In the genomic region with DNA sequence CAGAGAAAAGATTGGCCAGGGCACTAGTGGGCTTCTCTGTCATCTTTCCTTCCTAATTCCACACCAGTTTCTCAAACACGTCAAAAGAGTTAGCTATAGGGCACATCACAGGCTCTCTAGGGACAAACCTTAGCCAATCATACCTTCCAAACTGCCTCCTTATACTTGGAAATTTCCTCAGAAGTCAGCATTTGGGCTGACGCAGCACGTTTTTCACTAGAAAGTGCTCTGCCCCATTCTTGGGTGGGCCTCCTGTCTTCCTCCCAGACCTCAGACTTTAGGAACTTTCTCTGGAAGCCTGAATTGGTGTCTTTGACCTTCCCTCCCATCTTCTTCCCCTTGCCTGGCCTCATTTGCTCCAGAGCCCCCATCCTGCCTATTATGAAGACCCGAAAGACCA, we compare ENCODE assay signal across 8 cellular contexts. TPM values are rescaled to one million over a fixed set of nuclear protein-coding genes. Genes with fewer than 3 reads are reported as not detected.
DNase-seq lines count a peak whose midpoint lies in the region; ATAC-seq, FAIRE-seq and TF ChIP-seq lines count a peak whose summit lies in the region.

No MANE protein-coding gene starts in this region.

- no peak for TF ChIP-seq CTCF in CD14-positive monocyte (IDR thresholded peaks at IDR 0.05)
- no peak for TF ChIP-seq CTCF in Panc1 (IDR thresholded peaks at IDR 0.05)
- no peak for TF ChIP-seq CTCF in endothelial cell of umbilical vein (IDR thresholded peaks at IDR 0.05; ENCODE audit: extremely low read depth in 1 of 2, insufficient read depth in 1 of 2, low read depth in 1 of 2, low read length in 2 of 2)
- no peak for TF ChIP-seq CTCF in osteoblast (IDR thresholded peaks at IDR 0.05; ENCODE audit: extremely low read depth, low read depth, low read length)

- H3K4me3 ChIP-seq in Panc1 (ENCODE audit: low read depth in 2 of 2, low read length in 2 of 2) = peak overlapping the region; percentile 64 to 69
- H3K4me3 ChIP-seq in endothelial cell of umbilical vein (replicated peaks in 1 of 3; ENCODE audit: insufficient read depth in 1 of 3, low read depth in 1 of 3, low read length in 3 of 3) = peak overlapping the region in 1 of 3 experiments; percentile 38
- peak overlapping the region; percentile 77 for H3K4me3 ChIP-seq in osteoblast (ENCODE audit: insufficient read depth, low read length)

- H3K4me1 Mint-ChIP-seq in CD14-positive monocyte = peaks cover 23% of the 10 kb centered on the region

- TF ChIP-seq POLR2A in endothelial cell of umbilical vein (IDR thresholded peaks at IDR 0.05; ENCODE audit: low read depth, low read length) = no peak

- intact Hi-C loops in CD14-positive monocyte (cut with micrococcal nuclease) (loop anchor here in 1 of 2 donors (5.0 kb wide), 1 partner anchor 100 kb away; no protein-coding TSS in a partner anchor), Panc1 (cut with micrococcal nuclease; ENCODE audit: unreplicated experiment) (loop anchor here (10.0 kb wide), 1 partner anchor 103 kb away; no protein-coding TSS in a partner anchor), endothelial cell of umbilical vein (cut with micrococcal nuclease) (no loop called here)

- CTCF ChIA-PET in Panc1 (lab: Charles Lee) (interaction anchor here (0.6 to 4.6 kb wide), 13 partner anchors 9 to 1911 kb away, joined by 3 to 49 read pairs (median 8); a partner anchor contains a TSS), endothelial cell of umbilical vein (lab: Charles Lee) (interaction anchor here (0.7 to 9.9 kb wide), 14 partner anchors 8 to 240 kb away, joined by 3 to 165 read pairs (median 6); a partner anchor contains a TSS)

- peaks cover 0 to 4% (median 0%) of the 10 kb centered on the region in 7 donors for H3K9me3 Mint-ChIP-seq in CD14-positive monocyte

- peak overlapping the region; percentile 81 to 100 (median 98) for H3K27ac Mint-ChIP-seq in CD14-positive monocyte

- ATAC-seq in Panc1 = no peak
- ATAC-seq in HG02884 (IDR thresholded peaks at IDR 0.05; ENCODE audit: unreplicated experiment) = no peak
- no peak for ATAC-seq in GM21515 (IDR thresholded peaks at IDR 0.05; ENCODE audit: unreplicated experiment)

- peaks cover 18 to 20% (median 19%) of the 10 kb centered on the region in 3 donors for H3K27me3 Mint-ChIP-seq in CD14-positive monocyte (ENCODE audit: low read depth in 3 of 3)

- FAIRE-seq in endothelial cell of umbilical vein (lab: Jason Lieb, UNC) = no peak

- H3K9ac ChIP-seq in endothelial cell of umbilical vein (replicated peaks; ENCODE audit: extremely low read depth, insufficient read depth, low read length) = peak overlapping the region; percentile 74

- H3K4me2 ChIP-seq in endothelial cell of umbilical vein (ENCODE audit: insufficient read depth, low read length) (peak overlapping the region; percentile 33), osteoblast (ENCODE audit: insufficient read depth, low read length) (peak overlapping the region; percentile 89)

- H3K27me3 ChIP-seq in Panc1 (ENCODE audit: control insufficient read depth, insufficient read depth, low read length) (no peaks in the 10 kb centered on the region), endothelial cell of umbilical vein (ENCODE audit: control insufficient read depth in 2 of 2, insufficient read depth in 2 of 2, low read length in 2 of 2) (peaks cover 10 to 11% of the 10 kb centered on the region in 2 experiments), osteoblast (ENCODE audit: insufficient read depth, low read length) (peaks cover 4% of the 10 kb centered on the region)

- POLR2A ChIA-PET in Panc1 (lab: Charles Lee) (interaction anchor here (0.8 to 1.4 kb wide), 4 partner anchors 10 to 24 kb away, joined by 3 to 7 read pairs (median 4); a partner anchor contains a TSS), endothelial cell of umbilical vein (lab: Charles Lee) (interaction anchor here (1.1 to 1.7 kb wide), 2 partner anchors 10 to 11 kb away, joined by 3 to 6 read pairs; a partner anchor contains a TSS)

- H3K4me1 ChIP-seq in Panc1 (ENCODE audit: control insufficient read depth, insufficient read depth, low read length) (peaks cover 25% of the 10 kb centered on the region), endothelial cell of umbilical vein (ENCODE audit: control insufficient read depth, extremely low read depth, insufficient read depth, low read length) (peaks cover 11% of the 10 kb centered on the region), osteoblast (ENCODE audit: insufficient read depth, low read length) (peaks cover 21% of the 10 kb centered on the region)

- H2AFZ ChIP-seq in endothelial cell of umbilical vein (ENCODE audit: low read depth, low read length) (no peak overlapping the region), osteoblast (ENCODE audit: low read length) (peak overlapping the region; percentile 43)

- H3K9me1 ChIP-seq in endothelial cell of umbilical vein (replicated peaks; ENCODE audit: control insufficient read depth, extremely low read depth, insufficient read depth, low read length) = no peaks in the 10 kb centered on the region

- in situ Hi-C loops in Panc1 (cut with HindIII; ENCODE audit: low pct_unique_long_range_greater_than_20kb, low sequenced_read_pairs) = no loop called here

- peak overlapping the region; percentile 96 to 99 for H3K4me3 Mint-ChIP-seq in CD14-positive monocyte

- H3K27ac ChIP-seq in Panc1 (ENCODE audit: low read length) = peak overlapping the region; percentile 99
- peak overlapping the region; percentile 71 for H3K27ac ChIP-seq in endothelial cell of umbilical vein (ENCODE audit: insufficient read depth, low read depth, low read length)
- H3K27ac ChIP-seq in osteoblast (ENCODE audit: low read depth, low read length) = peak overlapping the region; percentile 87

- dilution Hi-C loops in endothelial cell of umbilical vein (cut with MboI; ENCODE audit: extremely low pct_ligation_motif_present, low sequenced_read_pairs) = no loop called here

- no peaks in the 10 kb centered on the region for H3K79me2 ChIP-seq in endothelial cell of umbilical vein (ENCODE audit: control insufficient read depth, insufficient read depth, low read length)
- peaks cover 3% of the 10 kb centered on the region for H3K79me2 ChIP-seq in osteoblast (ENCODE audit: insufficient read depth, low read length)

- DNase-seq in CD14-positive monocyte (ENCODE audit: low spot score) (no peak), Panc1 (ENCODE audit: low read depth, low spot score) (no peak), endothelial cell of umbilical vein (ENCODE audit: low read depth, low spot score) (no peak), osteoblast (ENCODE audit: insufficient read length, low spot score, missing footprints) (peak; percentile 41), A172 (ENCODE audit: low spot score) (no peak), AG20443 (ENCODE audit: low spot score) (no peak)

- H3K9me3 ChIP-seq in Panc1 (ENCODE audit: control insufficient read depth, insufficient read depth, low read depth, low read length) (no peaks in the 10 kb centered on the region), endothelial cell of umbilical vein (replicated peaks; ENCODE audit: control insufficient read depth, insufficient read depth, low read length) (no peaks in the 10 kb centered on the region), osteoblast (ENCODE audit: low read depth, low read length) (no peaks in the 10 kb centered on the region)

- H3K36me3 Mint-ChIP-seq in CD14-positive monocyte = peaks cover 31 to 38% of the 10 kb centered on the region in 2 donors

- H3K36me3 ChIP-seq in Panc1 (ENCODE audit: control insufficient read depth, insufficient read depth, low read length) = no peaks in the 10 kb centered on the region
- H3K36me3 ChIP-seq in endothelial cell of umbilical vein (ENCODE audit: control insufficient read depth in 2 of 2, extremely low read depth in 1 of 2, insufficient read depth in 2 of 2, low read length in 2 of 2) = peaks cover 7 to 26% of the 10 kb centered on the region in 2 experiments
- peaks cover 35% of the 10 kb centered on the region for H3K36me3 ChIP-seq in osteoblast (ENCODE audit: insufficient read depth, low read length)

- H4K20me1 ChIP-seq in endothelial cell of umbilical vein (replicated peaks; ENCODE audit: control insufficient read depth, extremely low read depth, insufficient read depth, low read length) (no peaks in the 10 kb centered on the region), osteoblast (ENCODE audit: insufficient read depth, low read length) (peaks cover 16% of the 10 kb centered on the region)

- BruUV-seq in Panc1 (replicated peaks; lab: Mats Ljungman, UMichigan) (no TSS peak), endothelial cell of umbilical vein (replicated peaks; lab: Mats Ljungman, UMichigan) (no TSS peak)

RNA-seq across cellular contexts. Expression of a gene that starts 11.1 kb away (rescaled TPM):
- polyA plus RNA-seq in CD14-positive monocyte = 10 to 100 TPM; 21.3 to 24.2 TPM
- 15.3 TPM for total RNA-seq in Panc1 (2021; ENCODE audit: unreplicated experiment)
- polyA plus RNA-seq in Panc1 (2012; ENCODE audit: insufficient read length) = 12.9 TPM
- 79.6 and 83.1 TPM in 2 replicates for total RNA-seq in endothelial cell of umbilical vein
- 117 and 125 TPM in 2 replicates for polyA plus RNA-seq in endothelial cell of umbilical vein
- polyA plus RNA-seq in endothelial cell of umbilical vein (2011; cell fraction: cytosol; rRNA removed) = 75.8 and 81.7 TPM in 2 replicates
- polyA plus RNA-seq in endothelial cell of umbilical vein (2011; cell fraction: nucleus; rRNA removed) = 327 and 344 TPM in 2 replicates
- polyA plus RNA-seq in endothelial cell of umbilical vein (2012) = 67.4 and 75.2 TPM in 2 replicates
- 177 and 187 TPM in 2 replicates for polyA minus RNA-seq in endothelial cell of umbilical vein
- 82.2 TPM for polyA minus RNA-seq in endothelial cell of umbilical vein (2011; cell fraction: cytosol; rRNA and poly(A)+ RNA removed)
- 63.1 and 94.4 TPM in 2 replicates for polyA minus RNA-seq in endothelial cell of umbilical vein (2011; cell fraction: nucleus; rRNA and poly(A)+ RNA removed)
- total RNA-seq in osteoblast = 103 and 106 TPM in 2 replicates
- total RNA-seq in A172 (2014; rRNA removed; shearing (Covaris generic)) = 78.0 and 80.5 TPM in 2 replicates

RNA-seq across cellular contexts. Expression of a gene that starts 11.2 kb away (rescaled TPM):
- polyA plus RNA-seq in CD14-positive monocyte (not detected), endothelial cell of umbilical vein (0.41 and 0.92 TPM in 2 replicates)
- total RNA-seq in Panc1 (2021; ENCODE audit: unreplicated experiment) (1.8 TPM), endothelial cell of umbilical vein (0.55 and 1.6 TPM in 2 replicates), osteoblast (0.72 and 1.2 TPM in 2 replicates)
- polyA plus RNA-seq in Panc1 (2012; ENCODE audit: insufficient read length) = 2.0 TPM
- polyA plus RNA-seq in endothelial cell of umbilical vein (2011; cell fraction: cytosol; rRNA removed) = 0.36 and 0.69 TPM in 2 replicates
- polyA plus RNA-seq in endothelial cell of umbilical vein (2011; cell fraction: nucleus; rRNA removed) = 1.3 and 1.7 TPM in 2 replicates
- 1.0 and 2.6 TPM in 2 replicates for polyA plus RNA-seq in endothelial cell of umbilical vein (2012)
- 0.22 and 0.45 TPM in 2 replicates for polyA minus RNA-seq in endothelial cell of umbilical vein
- polyA minus RNA-seq in endothelial cell of umbilical vein (2011; cell fraction: cytosol; rRNA and poly(A)+ RNA removed) = 0.72 TPM
- 0.14 TPM in 1 of 2 replicates, not detected in the other for polyA minus RNA-seq in endothelial cell of umbilical vein (2011; cell fraction: nucleus; rRNA and poly(A)+ RNA removed)
- total RNA-seq in A172 (2014; rRNA removed; shearing (Covaris generic)) = 2.2 and 5.0 TPM in 2 replicates

RNA-seq across cellular contexts. Expression of a gene that starts 19.7 kb away (rescaled TPM):
- polyA plus RNA-seq in CD14-positive monocyte (under 1 TPM; 0.15 to 0.53 TPM), endothelial cell of umbilical vein (3.0 TPM in 2 replicates)
- total RNA-seq in Panc1 (2021; ENCODE audit: unreplicated experiment) (21.2 TPM), endothelial cell of umbilical vein (2.9 and 3.3 TPM in 2 replicates), osteoblast (26.4 and 30.1 TPM in 2 replicates)
- 17.5 TPM for polyA plus RNA-seq in Panc1 (2012; ENCODE audit: insufficient read length)
- polyA plus RNA-seq in endothelial cell of umbilical vein (2011; cell fraction: cytosol; rRNA removed) = 2.0 and 2.7 TPM in 2 replicates
- 2.5 and 3.7 TPM in 2 replicates for polyA plus RNA-seq in endothelial cell of umbilical vein (2011; cell fraction: nucleus; rRNA removed)
- polyA plus RNA-seq in endothelial cell of umbilical vein (2012) = 0.44 and 0.63 TPM in 2 replicates
- polyA minus RNA-seq in endothelial cell of umbilical vein = 2.7 and 2.8 TPM in 2 replicates
- polyA minus RNA-seq in endothelial cell of umbilical vein (2011; cell fraction: cytosol; rRNA and poly(A)+ RNA removed) = 27.1 TPM
- 0.91 and 1.1 TPM in 2 replicates for polyA minus RNA-seq in endothelial cell of umbilical vein (2011; cell fraction: nucleus; rRNA and poly(A)+ RNA removed)
- total RNA-seq in A172 (2014; rRNA removed; shearing (Covaris generic)) = 19.3 and 25.0 TPM in 2 replicates

RNA-seq across cellular contexts. Expression of a gene that starts 42.5 kb away (rescaled TPM):
- polyA plus RNA-seq in CD14-positive monocyte (1 to 10 TPM; 2.8 to 3.3 TPM), endothelial cell of umbilical vein (79.5 and 93.2 TPM in 2 replicates)
- total RNA-seq in Panc1 (2021; ENCODE audit: unreplicated experiment) (65.5 TPM), endothelial cell of umbilical vein (63.7 and 70.8 TPM in 2 replicates), osteoblast (117 and 127 TPM in 2 replicates)
- 97.7 TPM for polyA plus RNA-seq in Panc1 (2012; ENCODE audit: insufficient read length)
- 47.6 and 58.9 TPM in 2 replicates for polyA plus RNA-seq in endothelial cell of umbilical vein (2011; cell fraction: cytosol; rRNA removed)
- polyA plus RNA-seq in endothelial cell of umbilical vein (2011; cell fraction: nucleus; rRNA removed) = 72.5 and 108 TPM in 2 replicates
- 36.0 and 47.0 TPM in 2 replicates for polyA plus RNA-seq in endothelial cell of umbilical vein (2012)
- 32.0 and 39.4 TPM in 2 replicates for polyA minus RNA-seq in endothelial cell of umbilical vein
- 16.4 TPM for polyA minus RNA-seq in endothelial cell of umbilical vein (2011; cell fraction: cytosol; rRNA and poly(A)+ RNA removed)
- 16.7 and 31.8 TPM in 2 replicates for polyA minus RNA-seq in endothelial cell of umbilical vein (2011; cell fraction: nucleus; rRNA and poly(A)+ RNA removed)
- total RNA-seq in A172 (2014; rRNA removed; shearing (Covaris generic)) = 66.5 and 76.9 TPM in 2 replicates

RNA-seq across cellular contexts. Expression of a gene that starts 54.8 kb away (rescaled TPM):
- polyA plus RNA-seq in CD14-positive monocyte = under 1 TPM; 0.31 to 0.69 TPM
- 30.5 TPM for total RNA-seq in Panc1 (2021; ENCODE audit: unreplicated experiment)
- polyA plus RNA-seq in Panc1 (2012; ENCODE audit: insufficient read length) = 25.0 TPM
- total RNA-seq in endothelial cell of umbilical vein = 10.9 and 12.3 TPM in 2 replicates
- polyA plus RNA-seq in endothelial cell of umbilical vein = 4.3 and 5.6 TPM in 2 replicates
- polyA plus RNA-seq in endothelial cell of umbilical vein (2011; cell fraction: cytosol; rRNA removed) = 7.0 and 8.7 TPM in 2 replicates
- polyA plus RNA-seq in endothelial cell of umbilical vein (2011; cell fraction: nucleus; rRNA removed) = 8.0 and 9.7 TPM in 2 replicates
- 12.8 and 12.9 TPM in 2 replicates for polyA plus RNA-seq in endothelial cell of umbilical vein (2012)
- polyA minus RNA-seq in endothelial cell of umbilical vein = 11.8 and 13.0 TPM in 2 replicates
- polyA minus RNA-seq in endothelial cell of umbilical vein (2011; cell fraction: cytosol; rRNA and poly(A)+ RNA removed) = 14.4 TPM
- polyA minus RNA-seq in endothelial cell of umbilical vein (2011; cell fraction: nucleus; rRNA and poly(A)+ RNA removed) = 5.4 and 5.8 TPM in 2 replicates
- 3.2 and 3.3 TPM in 2 replicates for total RNA-seq in osteoblast
- total RNA-seq in A172 (2014; rRNA removed; shearing (Covaris generic)) = 6.4 and 25.1 TPM in 2 replicates
